Comparison of ENCODE assay signal across 1 cellular context in genomic region chr1:92831762-92832536, GRCh38.
A peak's percentile ranks its signal among the peaks of the same experiment; 100 is the strongest.
TF ChIP-seq lines count a peak whose summit lies in the region.

Gene RPL5 (plus strand): TSS chr1:92832040. CDS start chr1:92832115, 75 bp downstream.

TF ChIP-seq in HepG2, 621 proteins besides CTCF, POLR2A, EP300 and RAD21 (continued from another document and continues in another):
- TF ChIP-seq ZEB1 (IDR thresholded peaks at IDR 0.05; ENCODE audit: insufficient replicate concordance, low read depth) = no peak
- TF ChIP-seq GABPA (IDR thresholded peaks at IDR 0.05; ENCODE audit: low read depth, low read length) = no peak
- TF ChIP-seq GABPA (CRISPR knock-in tag; IDR thresholded peaks at IDR 0.05; ENCODE audit: low read depth) = peak; percentile 56
- TF ChIP-seq ZSCAN20 (CRISPR knock-in tag; IDR thresholded peaks at IDR 0.05; ENCODE audit: borderline replicate concordance) = no peak
- peak; percentile 99 for TF ChIP-seq ZNF574 (CRISPR knock-in tag; IDR thresholded peaks at IDR 0.05)
- peak; percentile 52; the same call in 1 of the 2 replicates for TF ChIP-seq ZNF34 (CRISPR knock-in tag; IDR thresholded peaks at IDR 0.05; ENCODE audit: borderline replicate concordance)
- peak; percentile 84; the same call in 1 of the 2 replicates for TF ChIP-seq ZBTB25 (CRISPR knock-in tag; IDR thresholded peaks at IDR 0.05)
- no peak for TF ChIP-seq SP1 (IDR thresholded peaks at IDR 0.05)
- TF ChIP-seq SP1 (CRISPR knock-in tag; IDR thresholded peaks at IDR 0.05) = peak; percentile 81
- TF ChIP-seq ZNF577 (CRISPR knock-in tag; IDR thresholded peaks at IDR 0.05; ENCODE audit: borderline replicate concordance, low read depth) = no peak
- TF ChIP-seq RFX1 (IDR thresholded peaks at IDR 0.05) = no peak
- peak; percentile 96; the same call in 1 of the 2 replicates for TF ChIP-seq SNAI1 (CRISPR knock-in tag; IDR thresholded peaks at IDR 0.05; ENCODE audit: borderline replicate concordance)
- TF ChIP-seq ZFY (CRISPR knock-in tag; IDR thresholded peaks at IDR 0.05) = peak; percentile 99
- peak; percentile 89 for TF ChIP-seq HOXA9 (CRISPR knock-in tag; IDR thresholded peaks at IDR 0.05; ENCODE audit: borderline replicate concordance)
- TF ChIP-seq POLR2AphosphoS2 (IDR thresholded peaks at IDR 0.05; ENCODE audit: low read depth, low read length) = peak; percentile 98
- peak; percentile 92; the same call in 1 of the 2 replicates for TF ChIP-seq HNRNPL (IDR thresholded peaks at IDR 0.05; ENCODE audit: low read depth, low read length)
- TF ChIP-seq RFX3 (CRISPR knock-in tag; IDR thresholded peaks at IDR 0.05) = peak; percentile 25; the same call in 1 of the 2 replicates
- peak; percentile 78 for TF ChIP-seq RNF2 (conservative IDR thresholded peaks at IDR 0.05; ENCODE audit: low read depth)
- TF ChIP-seq GLMP (CRISPR knock-in tag; IDR thresholded peaks at IDR 0.05; ENCODE audit: borderline replicate concordance) = no peak
- no peak for TF ChIP-seq SMARCC2 (IDR thresholded peaks at IDR 0.05)
- 0 out of 2 replicates have a peak, but pooled peaks have one; percentile 55 for TF ChIP-seq ZNF75D (CRISPR knock-in tag; IDR thresholded peaks at IDR 0.05; ENCODE audit: borderline replicate concordance)
- TF ChIP-seq MLX (CRISPR knock-in tag; IDR thresholded peaks at IDR 0.05) = peak; percentile 85
- TF ChIP-seq NFAT5 (CRISPR knock-in tag; IDR thresholded peaks at IDR 0.05) = peak; percentile 88
- TF ChIP-seq PRPF4 (IDR thresholded peaks at IDR 0.05; ENCODE audit: low read depth, low read length, poor library complexity, severe bottlenecking) = no peak
- TF ChIP-seq FIP1L1 (IDR thresholded peaks at IDR 0.05; ENCODE audit: borderline replicate concordance, insufficient read depth, low read depth, low read length) = 0 out of 2 replicates have a peak, but pooled peaks have one; percentile 78
- no peak for TF ChIP-seq ZKSCAN5 (CRISPR knock-in tag; IDR thresholded peaks at IDR 0.05)
- peak; percentile 48; the same call in 1 of the 2 replicates for TF ChIP-seq SIX4 (CRISPR knock-in tag; IDR thresholded peaks at IDR 0.05)
- peak; percentile 98 for TF ChIP-seq DRAP1 (CRISPR knock-in tag; IDR thresholded peaks at IDR 0.05)
- peak; percentile 100 for TF ChIP-seq TAF1 (CRISPR knock-in tag; IDR thresholded peaks at IDR 0.05)
- no peak for TF ChIP-seq PLRG1 (conservative IDR thresholded peaks at IDR 0.05)
- 0 out of 2 replicates have a peak, but pooled peaks have one; percentile 26 for TF ChIP-seq ZMYM2 (CRISPR knock-in tag; IDR thresholded peaks at IDR 0.05)
- peak; percentile 51; the same call in 1 of the 2 replicates for TF ChIP-seq ZBTB37 (CRISPR knock-in tag; IDR thresholded peaks at IDR 0.05)
- TF ChIP-seq ZNF224 (CRISPR knock-in tag; IDR thresholded peaks at IDR 0.05) = peak; percentile 91
- peak; percentile 70 for TF ChIP-seq ZNF441 (CRISPR knock-in tag; IDR thresholded peaks at IDR 0.05; ENCODE audit: borderline replicate concordance)
- peak; percentile 85 for TF ChIP-seq SMAD3 (CRISPR knock-in tag; IDR thresholded peaks at IDR 0.05)
- no peak; the same call in 1 of the 2 replicates for TF ChIP-seq ZBED4 (CRISPR knock-in tag; IDR thresholded peaks at IDR 0.05; ENCODE audit: borderline replicate concordance)
- no peak for TF ChIP-seq PREB (CRISPR knock-in tag; IDR thresholded peaks at IDR 0.05)
- peak; percentile 94 for TF ChIP-seq MYPOP (CRISPR knock-in tag; IDR thresholded peaks at IDR 0.05)
- TF ChIP-seq NR0B2 (CRISPR knock-in tag; IDR thresholded peaks at IDR 0.05) = peak; percentile 97
- TF ChIP-seq ZNF792 (CRISPR knock-in tag; IDR thresholded peaks at IDR 0.05) = peak; percentile 97
